ENCODE assay signal across 1 cellular context in genomic region chrX:48576108-48576507, GRCh38.
TF ChIP-seq lines count a peak whose summit lies in the region.

No MANE protein-coding gene starts in this region.

TF ChIP-seq in endothelial cell of umbilical vein, 7 proteins besides CTCF, POLR2A, EP300 and RAD21 (continued from another document):
- TF ChIP-seq EZH2 (IDR thresholded peaks at IDR 0.05; ENCODE audit: borderline replicate concordance, low read depth, low read length, severe bottlenecking): no peak
TF ChIP-seq in endothelial cell of umbilical vein: peak in this region for 0.
